16 cellular contexts compared by ENCODE assay signal in genomic region chr2:143209570-143210445, GRCh38.
"Had no signal": no experiment of that assay in that cellular context is flagged by ENCODE, and none has a peak within 500 bp of the region (broad histone marks: within the 10 kb centered on the region; RNA-seq: fewer than 3 reads in every experiment).

No MANE protein-coding gene starts in this region.

- H3K27me3 ChIP-seq: esophagus squamous epithelium, SJSA1 had no signal

- FAIRE-seq: astrocyte, colon had no signal

- H3K36me3 ChIP-seq: esophagus squamous epithelium, SJSA1 had no signal

- H3K27ac ChIP-seq: esophagus squamous epithelium, foreskin keratinocyte, psoas muscle, SJSA1, VCaP had no signal

- ATAC-seq: activated CD4-positive, alpha-beta T cell treated with anti-CD3 and anti-CD28 coated beads for 36 hours; foreskin keratinocyte; left colon; psoas muscle had no signal

- H3K27ac Mint-ChIP-seq: activated CD4-positive, alpha-beta T cell treated with anti-CD3 and anti-CD28 coated beads for 36 hours had no signal

- DNase-seq: activated CD4-positive, alpha-beta T cell treated with anti-CD3 and anti-CD28 coated beads for 36 hours; activated gamma-delta T cell treated with Interleukin-2 at 50 U/mL for 16 hours; activated T-cell treated with anti-CD3 and anti-CD28 coated beads, Interleukin-2, amount 50 U/mL, for 1 hour; esophagus squamous epithelium; foreskin keratinocyte; left colon; mammary epithelial cell; nucleus accumbens; psoas muscle; stimulated activated CD4-positive, alpha-beta T cell treated with anti-CD3 and anti-CD28 coated beads, Interleukin-12 subunit alpha, Interleukin-12 subunit beta, amount 100 ng/mL, for 4 hours; stimulated activated naive CD4-positive, alpha-beta T cell treated with Interleukin-2 at 50 U/mL for 16 hours; T-helper 1 cell had no signal

- H3K27me3 Mint-ChIP-seq: activated CD4-positive, alpha-beta T cell treated with anti-CD3 and anti-CD28 coated beads for 36 hours had no signal

- H3K4me1 ChIP-seq: esophagus squamous epithelium, foreskin keratinocyte, psoas muscle, SJSA1 had no signal

- H3K9me3 ChIP-seq: esophagus squamous epithelium, psoas muscle, SJSA1 had no signal

- H3K4me3 Mint-ChIP-seq: activated CD4-positive, alpha-beta T cell treated with anti-CD3 and anti-CD28 coated beads for 36 hours had no signal

- H3K4me3 ChIP-seq: esophagus squamous epithelium, psoas muscle, SJSA1 had no signal
